Comparison of ENCODE assay signal across 17 cellular contexts in the genomic region with DNA sequence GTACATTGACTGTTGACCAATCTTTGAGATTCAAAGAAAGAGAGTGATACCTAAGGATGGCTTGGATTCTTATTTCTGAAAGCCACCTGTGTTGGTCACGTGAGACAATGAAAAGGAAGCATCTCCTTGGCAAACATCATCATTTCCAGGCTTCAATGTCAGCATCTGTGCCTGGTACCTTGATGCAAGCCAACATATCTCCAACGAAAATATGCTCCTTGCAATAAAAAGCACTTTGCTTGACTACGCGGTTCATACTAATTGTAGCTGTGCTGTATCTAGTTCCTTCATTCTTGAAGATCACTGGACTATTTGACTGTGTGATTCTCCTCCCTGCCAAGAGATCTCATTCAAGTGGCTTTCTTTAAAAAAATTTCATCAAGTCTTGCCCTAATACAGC.
DNase-seq lines count a peak whose midpoint lies in the region; TF ChIP-seq lines count a peak whose summit lies in the region.
"Had no signal": no experiment of that assay in that cellular context is flagged by ENCODE, and none has a peak within 500 bp of the region (broad histone marks: within the 10 kb centered on the region; RNA-seq: fewer than 3 reads in every experiment).

No MANE protein-coding gene starts in this region.

- H3K4me2 ChIP-seq in hepatocyte = peak overlapping the region; percentile 56

- H3K79me2 ChIP-seq in hepatocyte = no peaks in the 10 kb centered on the region

- H3K27me3 Mint-ChIP-seq in nephron (ENCODE audit: low read depth) = peaks cover 23% of the 10 kb centered on the region
- H3K27me3 Mint-ChIP-seq: CD4-positive, alpha-beta memory T cell had no signal

- DNase-seq in adipocyte (ENCODE audit: low read depth) (peak; percentile 2), hepatocyte (ENCODE audit: low spot score) (no peak), retina (peak; percentile 23), posterior vena cava (ENCODE audit: low spot score) (no peak), GOT3 (lab: John Stamatoyannopoulos, UW) (no peak), posterior cingulate gyrus (no peak)
- DNase-seq in stimulated activated CD4-positive, alpha-beta T cell treated with anti-CD3 and anti-CD28 coated beads, Interleukin-12 subunit alpha, Interleukin-12 subunit beta, amount 100 ng/mL, for 4 hours = no peak
- DNase-seq: C1 segment of cervical spinal cord; Calu3; CD4-positive, alpha-beta memory T cell; COR-L47; DMS53; DMS79 treated with DMSO at 0.1 percent for 48 hours; GF-D8; H7; HCEC 1CT had no signal

- TF ChIP-seq CTCF in hepatocyte (IDR thresholded peaks at IDR 0.05; ENCODE audit: poor library complexity) (no peak), nephron (IDR thresholded peaks at IDR 0.05; ENCODE audit: unreplicated experiment in 3 of 3) (no peak)

- peak overlapping the region in 2 of 3 experiments; percentile 1 to 44 for H3K4me3 Mint-ChIP-seq in nephron
- H3K4me3 Mint-ChIP-seq: CD4-positive, alpha-beta memory T cell had no signal

- H3K9me3 Mint-ChIP-seq in nephron = no peaks in the 10 kb centered on the region

- H3K36me3 ChIP-seq in adipocyte (ENCODE audit: control insufficient read depth, insufficient read depth, low read length, severe bottlenecking) (no peaks in the 10 kb centered on the region), hepatocyte (replicated peaks; ENCODE audit: insufficient read depth, low read depth) (no peaks in the 10 kb centered on the region)

- no peak overlapping the region for H3K9ac ChIP-seq in adipocyte (ENCODE audit: low read length)

- H3K4me3 ChIP-seq in adipocyte (ENCODE audit: low read length) = no peak overlapping the region
- no peak overlapping the region for H3K4me3 ChIP-seq in hepatocyte

- no peak overlapping the region for H3K27ac ChIP-seq in hepatocyte

- peaks cover 71% of the 10 kb centered on the region for H3K4me1 Mint-ChIP-seq in nephron
- H3K4me1 Mint-ChIP-seq: CD4-positive, alpha-beta memory T cell had no signal

- intact Hi-C loops in posterior vena cava (cut with DNase I) = no loop called here
- intact Hi-C loops in posterior cingulate gyrus (cut with DNase I) = no loop called here

- WGBS in hepatocyte (ENCODE audit: low lambda C conversion rate, missing lambda C conversion rate) = 59% methylated on average over 4 of the region's 4 CpGs

- no peaks in the 10 kb centered on the region for H3K9me2 ChIP-seq in hepatocyte (replicated peaks; ENCODE audit: insufficient read depth)

- H3K36me3 Mint-ChIP-seq in nephron (ENCODE audit: low read depth) = no peaks in the 10 kb centered on the region
- H3K36me3 Mint-ChIP-seq: CD4-positive, alpha-beta memory T cell had no signal

- peaks cover 36% of the 10 kb centered on the region for H3K27me3 ChIP-seq in adipocyte (replicated peaks; ENCODE audit: control insufficient read depth, insufficient read depth, low read length)
- H3K27me3 ChIP-seq in hepatocyte = no peaks in the 10 kb centered on the region

- H3K4me1 ChIP-seq in adipocyte (ENCODE audit: control insufficient read depth, insufficient read depth, low read length) = no peaks in the 10 kb centered on the region
- H3K4me1 ChIP-seq in hepatocyte (ENCODE audit: insufficient read depth) = no peaks in the 10 kb centered on the region

- peak overlapping the region; percentile 12 to 62 (median 39) for H3K27ac Mint-ChIP-seq in nephron
- H3K27ac Mint-ChIP-seq: CD4-positive, alpha-beta memory T cell had no signal

- no peak overlapping the region for H2AFZ ChIP-seq in hepatocyte

- H4K20me1 ChIP-seq in hepatocyte (ENCODE audit: insufficient read depth, poor library complexity, severe bottlenecking) = no peaks in the 10 kb centered on the region

- H3K9me3 ChIP-seq in adipocyte (ENCODE audit: control insufficient read depth, low read length) (no peaks in the 10 kb centered on the region), hepatocyte (ENCODE audit: low read depth) (no peaks in the 10 kb centered on the region)

Comparison
In these comparisons a context has a peak if more than half of its experiments do, and no peak if none do; other contexts are left out.
1. DNase-seq: peak in adipocyte (single experiment) and retina (single experiment); none in hepatocyte (single experiment), stimulated activated CD4-positive, alpha-beta T cell treated with anti-CD3 and anti-CD28 coated beads, Interleukin-12 subunit alpha, Interleukin-12 subunit beta, amount 100 ng/mL, for 4 hours (single experiment), posterior vena cava (single experiment), GOT3 (single experiment) and posterior cingulate gyrus (0 of 10).